ENCODE assay signal across 25 cellular contexts in the genomic region with DNA sequence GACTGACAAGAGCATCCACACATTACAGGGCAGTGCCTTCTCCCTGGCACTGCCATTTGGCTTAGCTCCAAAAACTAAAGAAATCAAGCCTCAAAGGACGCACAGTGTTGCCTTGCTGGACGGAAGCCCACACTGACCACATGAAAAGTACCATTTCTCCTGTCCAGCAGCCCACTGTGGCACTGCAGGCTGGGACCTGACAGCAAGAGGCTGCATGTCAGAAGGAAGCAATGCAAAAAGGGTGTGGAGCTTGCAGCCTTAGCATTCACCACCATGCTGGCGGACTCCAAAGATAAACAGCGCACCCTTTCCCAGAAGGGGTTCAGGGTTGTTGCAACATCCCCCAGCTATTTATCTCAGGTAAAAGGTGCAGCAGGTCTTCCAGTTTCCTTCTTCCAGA.
DNase-seq lines count a peak whose midpoint lies in the region; ATAC-seq, FAIRE-seq and TF ChIP-seq lines count a peak whose summit lies in the region.
"Had no signal": no experiment of that assay in that cellular context is flagged by ENCODE, and none has a peak within 500 bp of the region (broad histone marks: within the 10 kb centered on the region; RNA-seq: fewer than 3 reads in every experiment).

No MANE protein-coding gene starts in this region.

- no peaks in the 10 kb centered on the region for H3K9me1 ChIP-seq in keratinocyte (ENCODE audit: control insufficient read depth, extremely low read depth, insufficient read depth, low read length)

- dilution Hi-C loops in keratinocyte (cut with MboI; ENCODE audit: extremely low pct_ligation_motif_present, low sequenced_read_pairs) = loop anchor here (25.0 kb wide), 1 partner anchor 181 kb away; no protein-coding TSS in a partner anchor

- FAIRE-seq in keratinocyte (lab: Jason Lieb, UNC) = peak; percentile 68
- FAIRE-seq: GM12891, kidney had no signal

- peak overlapping the region; percentile 10 for H2AFZ ChIP-seq in keratinocyte (ENCODE audit: control insufficient read depth, low read length)

- peaks cover 23% of the 10 kb centered on the region for H3K4me1 ChIP-seq in keratinocyte (ENCODE audit: control insufficient read depth, extremely low read depth, insufficient read depth, low read length)
- H3K4me1 ChIP-seq in stomach = peaks cover 0 to 12% (median 5%) of the 10 kb centered on the region in 4 donors
- H3K4me1 ChIP-seq: right lobe of liver had no signal

- no peak overlapping the region for H3K4me3 Mint-ChIP-seq in MCF 10A (ENCODE audit: unreplicated experiment)
- H3K4me3 Mint-ChIP-seq: CD8-positive, alpha-beta T cell; H9 had no signal

- H3K79me2 ChIP-seq in keratinocyte (ENCODE audit: control insufficient read depth, insufficient read depth, low read length) = no peaks in the 10 kb centered on the region

- H3K27ac ChIP-seq in keratinocyte (ENCODE audit: control insufficient read depth, insufficient read depth, low read length) = no peak overlapping the region
- peak overlapping the region in 1 of 5 donors; percentile 16 for H3K27ac ChIP-seq in stomach
- H3K27ac ChIP-seq: cardiac muscle cell, right lobe of liver, SJCRH30, tibial nerve, VCaP had no signal

- no peaks in the 10 kb centered on the region for H3K9me3 Mint-ChIP-seq in MCF 10A (ENCODE audit: unreplicated experiment)
- H3K9me3 Mint-ChIP-seq: CD8-positive, alpha-beta T cell; H9 had no signal

- intact Hi-C loops in MCF 10A (cut with micrococcal nuclease) (no loop called here), stomach (cut with DNase I; ENCODE audit: low total_unique reads) (no loop called here), sciatic nerve (cut with DNase I) (no loop called here)

- no peaks in the 10 kb centered on the region for H3K36me3 Mint-ChIP-seq in MCF 10A (ENCODE audit: insufficient read depth, unreplicated experiment)
- H3K36me3 Mint-ChIP-seq: CD8-positive, alpha-beta T cell had no signal

- H3K27ac Mint-ChIP-seq in MCF 10A (ENCODE audit: low read depth, unreplicated experiment) = peak overlapping the region; percentile 58
- H3K27ac Mint-ChIP-seq: CD8-positive, alpha-beta T cell; H9 had no signal

- TF ChIP-seq POLR2A in stomach (IDR thresholded peaks at IDR 0.05) = no peak

- H3K27me3 ChIP-seq in keratinocyte (ENCODE audit: control insufficient read depth, extremely low read depth, insufficient read depth, low read length) (no peaks in the 10 kb centered on the region), stomach (no peaks in the 10 kb centered on the region)
- H3K27me3 ChIP-seq: cardiac muscle cell, right lobe of liver, SJCRH30, tibial nerve had no signal

- no peak overlapping the region for H3K9ac ChIP-seq in keratinocyte (ENCODE audit: control insufficient read depth, extremely low read depth, insufficient read depth, low read length)

- POLR2A ChIA-PET in MCF 10A (lab: Yijun Ruan, JAX) = interaction anchor here (0.5 to 3.9 kb wide), 19 partner anchors 8 to 807 kb away, joined by 3 to 21 read pairs (median 3); no protein-coding TSS in a partner anchor

- H3K36me3 ChIP-seq in keratinocyte (ENCODE audit: control insufficient read depth in 2 of 2, extremely low read depth in 1 of 2, insufficient read depth in 2 of 2, low read length in 2 of 2) (no peaks in the 10 kb centered on the region), stomach (no peaks in the 10 kb centered on the region)
- H3K36me3 ChIP-seq: cardiac muscle cell, right lobe of liver, SJCRH30, tibial nerve had no signal

- no TSS peak for BruUV-seq in MCF 10A (replicated peaks; lab: Mats Ljungman, UMichigan)

- peaks cover 40% of the 10 kb centered on the region for H3K4me1 Mint-ChIP-seq in MCF 10A (ENCODE audit: insufficient read depth, unreplicated experiment)

- TF ChIP-seq CTCF in MCF 10A (IDR thresholded peaks at IDR 0.05; ENCODE audit: unreplicated experiment) (no peak), keratinocyte (optimal IDR thresholded peaks at IDR 0.05 in 1 of 3, IDR thresholded peaks at IDR 0.05 in 1 of 3, conservative IDR thresholded peaks at IDR 0.05 in 1 of 3; ENCODE audit: extremely low read depth in 1 of 3, insufficient read depth in 2 of 3, low read length in 3 of 3) (no peak), stomach (IDR thresholded peaks at IDR 0.05) (no peak), GM20000 (IDR thresholded peaks at IDR 0.05; ENCODE audit: extremely low read depth, missing control alignments) (no peak)

- TF ChIP-seq EP300 in stomach (IDR thresholded peaks at IDR 0.05) = no peak

- no peaks in the 10 kb centered on the region for H4K20me1 ChIP-seq in keratinocyte (ENCODE audit: control insufficient read depth, extremely low read depth, insufficient read depth, low read length)

- peak overlapping the region; percentile 37 for H3K4me2 ChIP-seq in keratinocyte (ENCODE audit: control insufficient read depth, extremely low read depth, insufficient read depth, low read depth, low read length)

- 44 to 82% (median 46%) methylated on average over 2 to 4 of the region's 4 CpGs for WGBS in stomach, 5 donors

- ATAC-seq in GM19328 (IDR thresholded peaks at IDR 0.05; ENCODE audit: unreplicated experiment) = no peak
- ATAC-seq in sciatic nerve = no peak
- no peak for ATAC-seq in GM21529 (IDR thresholded peaks at IDR 0.05; ENCODE audit: unreplicated experiment)
- ATAC-seq: CD8-positive, alpha-beta T cell; right lobe of liver had no signal

- H3K9me3 ChIP-seq in keratinocyte (ENCODE audit: control insufficient read depth, low read depth, low read length) (no peaks in the 10 kb centered on the region), stomach (no peaks in the 10 kb centered on the region)
- H3K9me3 ChIP-seq: right lobe of liver, SJCRH30, tibial nerve had no signal

- no peak overlapping the region for H3K4me3 ChIP-seq in keratinocyte (ENCODE audit: control insufficient read depth in 2 of 3, extremely low read depth in 1 of 3, insufficient read depth in 2 of 3, low read depth in 1 of 3, low read length in 3 of 3)
- no peak overlapping the region for H3K4me3 ChIP-seq in stomach
- H3K4me3 ChIP-seq: cardiac muscle cell, right lobe of liver, SJCRH30, tibial nerve had no signal

- no peaks in the 10 kb centered on the region for H3K27me3 Mint-ChIP-seq in MCF 10A (ENCODE audit: insufficient read depth, unreplicated experiment)

- CTCF ChIA-PET in MCF 10A (lab: Yijun Ruan, JAX) = interaction anchor here (0.5 to 5.8 kb wide), 9 partner anchors 12 to 282 kb away, joined by 3 to 35 read pairs (median 3); no protein-coding TSS in a partner anchor

- DNase-seq in NCI-H226 (peak; percentile 12), MCF 10A (ENCODE audit: unreplicated experiment) (peak; percentile 94), keratinocyte (ENCODE audit: low read depth, low spot score) (no peak), stomach (peak; percentile 57), sciatic nerve (ENCODE audit: low spot score) (no peak), GM20000 (ENCODE audit: low spot score) (no peak)
- DNase-seq: activated CD4-positive, alpha-beta T cell treated with anti-CD3 and anti-CD28 coated beads, Interleukin-2, amount 50 U/mL, for 4 hours; activated effector memory CD4-positive, alpha-beta T cell treated with anti-CD3 and anti-CD28 coated beads, Interleukin-2, amount 50 U/mL, for 16 hours; CD8-positive, alpha-beta T cell; dermis blood vessel endothelial cell; DMS79; H9; kidney; NCI-H1436; NCI-H2171; OCI-M1; right lobe of liver; stimulated activated naive CD4-positive, alpha-beta T cell had no signal

Comparison
In these comparisons a context has a peak if more than half of its experiments do, and no peak if none do; other contexts are left out.
1. DNase-seq: peak in NCI-H226 (single experiment), MCF 10A (single experiment) and stomach (single experiment); none in keratinocyte (single experiment), sciatic nerve (single experiment) and GM20000 (single experiment).